Comparison of ENCODE assay signal across 27 cellular contexts in genomic region chr11:111967651-111968050, GRCh38. TPM values are rescaled to one million over a fixed set of nuclear protein-coding genes. Genes with fewer than 3 reads are reported as not detected.
"Had no signal": no experiment of that assay in that cellular context is flagged by ENCODE, and none has a peak within 500 bp of the region (broad histone marks: within the 10 kb centered on the region; RNA-seq: fewer than 3 reads in every experiment).

No MANE protein-coding gene starts in this region.

- DNase-seq: effector memory CD8-positive, alpha-beta T cell; esophagus squamous epithelium; foreskin keratinocyte; head of caudate nucleus; hypothalamus; kidney glomerular epithelial cell; lower lobe of right lung; natural killer cell; nucleus accumbens; ovary; spleen; stimulated activated CD4-positive, alpha-beta T cell treated with anti-CD3 and anti-CD28 coated beads, Interleukin-15, amount 100 ng/mL, for 24 hours; stimulated activated CD4-positive, alpha-beta T cell treated with anti-CD3 and anti-CD28 coated beads, Interleukin-1b, Interleukin-23, amount 100 ng/mL, for 48 hours; stimulated activated CD4-positive, alpha-beta T cell treated with anti-CD3 and anti-CD28 coated beads, Interleukin-4, amount 100 ng/mL, for 24 hours; substantia nigra; trophoblast cell had no signal

- H3K27me3 Mint-ChIP-seq: effector memory CD8-positive, alpha-beta T cell; memory B cell; progenitor cell of endocrine pancreas; stimulated activated memory B cell treated with anti-CD40 and anti-IgM and Interleukin-4, amounts not matched to agents 10 μg/mL and 1 μg/mL and 100 μg/mL, for 72 hours; stimulated activated naive CD8-positive, alpha-beta T cell treated with anti-CD3 and anti-CD28 coated beads, Interleukin-15, Interleukin-2, amounts not matched to agents 100 ng/mL and 50 ng/mL, for 24 hours had no signal

- H3K9ac ChIP-seq: neural progenitor cell had no signal

- ATAC-seq: effector memory CD8-positive, alpha-beta T cell; foreskin keratinocyte; natural killer cell; sciatic nerve; stimulated activated memory B cell treated with anti-CD40 and anti-IgM and Interleukin-4, amounts not matched to agents 10 μg/mL and 1 μg/mL and 100 μg/mL, for 72 hours had no signal

- H3K27ac ChIP-seq: esophagus squamous epithelium, foreskin keratinocyte, lower lobe of right lung, neural progenitor cell, ovary, spleen, thoracic aorta had no signal

- H3K4me3 Mint-ChIP-seq: effector memory CD8-positive, alpha-beta T cell; memory B cell; mesothelial cell of epicardium; natural killer cell; neural progenitor cell; stimulated activated memory B cell treated with anti-CD40 and anti-IgM and Interleukin-4, amounts not matched to agents 10 μg/mL and 1 μg/mL and 100 μg/mL, for 72 hours; stimulated activated naive CD8-positive, alpha-beta T cell treated with anti-CD3 and anti-CD28 coated beads, Interleukin-15, Interleukin-2, amounts not matched to agents 100 ng/mL and 50 ng/mL, for 24 hours had no signal

- H3K9me3 ChIP-seq: esophagus squamous epithelium, lower lobe of right lung, ovary, spleen, thoracic aorta had no signal

- H3K4me1 ChIP-seq: foreskin keratinocyte, lower lobe of right lung, spleen had no signal

- H3K9me3 Mint-ChIP-seq: effector memory CD8-positive, alpha-beta T cell; memory B cell; mesothelial cell of epicardium; natural killer cell; neural progenitor cell; stimulated activated memory B cell treated with anti-CD40 and anti-IgM and Interleukin-4, amounts not matched to agents 10 μg/mL and 1 μg/mL and 100 μg/mL, for 72 hours; stimulated activated naive CD8-positive, alpha-beta T cell treated with anti-CD3 and anti-CD28 coated beads, Interleukin-15, Interleukin-2, amounts not matched to agents 100 ng/mL and 50 ng/mL, for 24 hours had no signal

- H3K4me1 Mint-ChIP-seq: mesothelial cell of epicardium, natural killer cell had no signal

- FAIRE-seq: islet of Langerhans, urothelium cell line had no signal

- H3K36me3 Mint-ChIP-seq: memory B cell; natural killer cell; stimulated activated memory B cell treated with anti-CD40 and anti-IgM and Interleukin-4, amounts not matched to agents 10 μg/mL and 1 μg/mL and 100 μg/mL, for 72 hours had no signal

- H3K27ac Mint-ChIP-seq: effector memory CD8-positive, alpha-beta T cell; memory B cell; mesothelial cell of epicardium; natural killer cell; neural progenitor cell; progenitor cell of endocrine pancreas; stimulated activated memory B cell treated with anti-CD40 and anti-IgM and Interleukin-4, amounts not matched to agents 10 μg/mL and 1 μg/mL and 100 μg/mL, for 72 hours; stimulated activated naive CD8-positive, alpha-beta T cell treated with anti-CD3 and anti-CD28 coated beads, Interleukin-15, Interleukin-2, amounts not matched to agents 100 ng/mL and 50 ng/mL, for 24 hours had no signal

- H3K27me3 ChIP-seq: esophagus squamous epithelium, foreskin keratinocyte, neural progenitor cell, ovary, spleen had no signal

- H3K4me3 ChIP-seq: esophagus squamous epithelium, lower lobe of right lung, neural progenitor cell, ovary, spleen, thoracic aorta had no signal

- H3K36me3 ChIP-seq: lower lobe of right lung, neural progenitor cell, ovary, spleen, thoracic aorta had no signal

RNA-seq across cellular contexts. Expression of gene C11orf52, which starts 48.9 kb away (rescaled TPM):
- total RNA-seq: natural killer cell, sciatic nerve had no signal

RNA-seq across cellular contexts. Expression of gene HSPB2, which starts 55.1 kb away (rescaled TPM):
- total RNA-seq: epithelial cell of proximal tubule, foreskin keratinocyte, natural killer cell, progenitor cell of endocrine pancreas had no signal

RNA-seq across cellular contexts. Expression of gene CRYAB, which starts 56.1 kb away (rescaled TPM):
- total RNA-seq: natural killer cell, progenitor cell of endocrine pancreas had no signal
